Comparison of ENCODE assay signal across 25 cellular contexts in genomic region chr12:68632486-68632885, GRCh38. TPM values are rescaled to one million over a fixed set of nuclear protein-coding genes. Genes with fewer than 3 reads are reported as not detected.
DNase-seq lines count a peak whose midpoint lies in the region; ATAC-seq and TF ChIP-seq lines count a peak whose summit lies in the region.
"Had no signal": no experiment of that assay in that cellular context is flagged by ENCODE, and none has a peak within 500 bp of the region (broad histone marks: within the 10 kb centered on the region; RNA-seq: fewer than 3 reads in every experiment).

No MANE protein-coding gene starts in this region.

- CTCF ChIA-PET in CD8-positive, alpha-beta T cell (lab: Charles Lee), result interaction anchor here (0.9 kb wide), 1 partner anchor 11 kb away, joined by 3 read pairs; no protein-coding TSS in a partner anchor
- CTCF ChIA-PET in OCI-LY7 (lab: Charles Lee; ENCODE audit: unreplicated experiment), result no interaction called here

- no peak for ATAC-seq in CD8-positive, alpha-beta T cell
- no peak for ATAC-seq in activated naive CD8-positive, alpha-beta T cell treated with anti-CD3 and anti-CD28 coated beads, Interleukin-2, amount 50 U/mL, for 24 hours
- no peak for ATAC-seq in GM18861 (IDR thresholded peaks at IDR 0.05; ENCODE audit: unreplicated experiment)
- ATAC-seq: GM23338, sciatic nerve had no signal

- peaks cover 3% of the 10 kb centered on the region for H3K79me1 ChIP-seq in mesenchymal stem cell (replicated peaks; ENCODE audit: low read length, poor library complexity, severe bottlenecking)

- H2AFZ ChIP-seq in OCI-LY7 (ENCODE audit: low read length) (no peak overlapping the region), osteoblast (ENCODE audit: low read length) (no peak overlapping the region), mesenchymal stem cell (ENCODE audit: low read depth, low read length) (no peak overlapping the region)
- H2AFZ ChIP-seq: GM23338, neural progenitor cell, PC-9 had no signal

- H2BK15ac ChIP-seq in mesenchymal stem cell (ENCODE audit: low read depth, poor library complexity, severe bottlenecking), result no peak overlapping the region

- no peaks in the 10 kb centered on the region for H3K9me2 ChIP-seq in OCI-LY7 (ENCODE audit: insufficient read depth, low read length)

- H3K79me2 ChIP-seq in OCI-LY7 (ENCODE audit: insufficient read depth, low read depth, low read length), result peaks cover 100% of the 10 kb centered on the region
- peaks cover 100% of the 10 kb centered on the region for H3K79me2 ChIP-seq in osteoblast (ENCODE audit: insufficient read depth, low read length)

- H3K27me3 Mint-ChIP-seq in CD8-positive, alpha-beta T cell (ENCODE audit: low read depth), result no peaks in the 10 kb centered on the region
- no peaks in the 10 kb centered on the region for H3K27me3 Mint-ChIP-seq in activated naive CD8-positive, alpha-beta T cell treated with anti-CD3 and anti-CD28 coated beads, Interleukin-2, amount 50 U/mL, for 24 hours

- H3K4me2 ChIP-seq in OCI-LY7 (ENCODE audit: low read length) (peak overlapping the region; percentile 62), osteoblast (ENCODE audit: insufficient read depth, low read length) (no peak overlapping the region), mesenchymal stem cell (ENCODE audit: low read length, poor library complexity, severe bottlenecking) (no peak overlapping the region)
- H3K4me2 ChIP-seq: GM23338, neural progenitor cell, PC-9 had no signal

- no peak overlapping the region for H2BK120ac ChIP-seq in mesenchymal stem cell (ENCODE audit: low read depth, low read length)

- no peak overlapping the region for H4K8ac ChIP-seq in mesenchymal stem cell (ENCODE audit: low read length)

- H3K9me3 ChIP-seq in CD8-positive, alpha-beta T cell (ENCODE audit: low read length), result no peaks in the 10 kb centered on the region
- H3K9me3 ChIP-seq in OCI-LY7 (ENCODE audit: low read length), result peaks cover 12% of the 10 kb centered on the region
- H3K9me3 ChIP-seq in osteoblast (ENCODE audit: low read depth, low read length), result no peaks in the 10 kb centered on the region
- H3K9me3 ChIP-seq in mesenchymal stem cell (ENCODE audit: control insufficient read depth, low read length), result peaks cover 7% of the 10 kb centered on the region

- intact Hi-C loops in CD8-positive, alpha-beta T cell (cut with DNase I, micrococcal nuclease), result no loop called here
- intact Hi-C loops in OCI-LY7 (cut with micrococcal nuclease; ENCODE audit: unreplicated experiment), result no loop called here

- no peak overlapping the region for H3K4ac ChIP-seq in mesenchymal stem cell (ENCODE audit: low read depth in 1 of 2, low read length in 2 of 2)

- H3K4me3 ChIP-seq in CD8-positive, alpha-beta T cell (ENCODE audit: low read depth, low read length), result no peak overlapping the region
- no peak overlapping the region for H3K4me3 ChIP-seq in OCI-LY7 (ENCODE audit: low read depth, low read length, poor library complexity, severe bottlenecking)
- H3K4me3 ChIP-seq in osteoblast (ENCODE audit: insufficient read depth, low read length), result no peak overlapping the region
- H3K4me3 ChIP-seq in mesenchymal stem cell (ENCODE audit: insufficient read depth in 1 of 2, low read depth in 1 of 2, low read length in 2 of 2), result no peak overlapping the region
- H3K4me3 ChIP-seq: GM23338, neural progenitor cell, PC-9, thoracic aorta had no signal

- peak overlapping the region; percentile 32 for H3K4me3 Mint-ChIP-seq in CD8-positive, alpha-beta T cell
- no peak overlapping the region for H3K4me3 Mint-ChIP-seq in activated naive CD8-positive, alpha-beta T cell treated with anti-CD3 and anti-CD28 coated beads, Interleukin-2, amount 50 U/mL, for 24 hours
- H3K4me3 Mint-ChIP-seq: GM23338, neural progenitor cell had no signal

- no peak for DNase-seq in CD8-positive, alpha-beta T cell
- DNase-seq in OCI-LY7 (ENCODE audit: low spot score) (no peak), osteoblast (ENCODE audit: insufficient read length, low spot score, missing footprints) (no peak), foreskin melanocyte (no peak), mesenchymal stem cell (no peak)
- DNase-seq in activated naive CD8-positive, alpha-beta T cell treated with anti-CD3 and anti-CD28 coated beads, Interleukin-2, amount 50 U/mL, for 24 hours, result no peak
- no peak for DNase-seq in activated CD4-positive, alpha-beta T cell treated with anti-CD3 and anti-CD28 coated beads, Interleukin-2, amount 50 U/mL, for 1 hour
- DNase-seq: activated CD4-positive, alpha-beta T cell treated with anti-CD3 and anti-CD28 coated beads for 48 hours; activated CD8-positive, alpha-beta memory T cell treated with anti-CD3 and anti-CD28 coated beads, Interleukin-2, amount 50 U/mL, for 4 hours; activated gamma-delta T cell treated with Interleukin-2 at 50 U/mL for 16 hours; aorta; dermis blood vessel endothelial cell; DND-41; left colon; NCI-H1092; NCI-H2029 treated with DMSO at 0.1 percent for 48 hours; NCI-H446; PC-9; SHP77 treated with DMSO at 0.1 percent for 48 hours; T-helper 1 cell had no signal

- POLR2A ChIA-PET in CD8-positive, alpha-beta T cell (lab: Charles Lee), result interaction anchor here (0.8 to 1.7 kb wide), 2 partner anchors 10 to 20 kb away, joined by 3 to 6 read pairs; no protein-coding TSS in a partner anchor
- POLR2A ChIA-PET in OCI-LY7 (lab: Charles Lee), result interaction anchor here (0.6 to 1.9 kb wide), 6 partner anchors 10 to 1197 kb away, joined by 3 to 8 read pairs (median 5); no protein-coding TSS in a partner anchor

- H3K4me1 ChIP-seq in CD8-positive, alpha-beta T cell (ENCODE audit: insufficient read depth, low read length), result peaks cover 93% of the 10 kb centered on the region
- H3K4me1 ChIP-seq in OCI-LY7 (ENCODE audit: insufficient read depth, low read length, poor library complexity, severe bottlenecking) (peaks cover 92% of the 10 kb centered on the region), osteoblast (ENCODE audit: insufficient read depth, low read length) (peaks cover 35% of the 10 kb centered on the region), mesenchymal stem cell (ENCODE audit: control insufficient read depth, insufficient read depth, low read depth, low read length) (peaks cover 5% of the 10 kb centered on the region)

- peaks cover under 1% of the 10 kb centered on the region for H3K36me3 ChIP-seq in CD8-positive, alpha-beta T cell (ENCODE audit: insufficient read depth, low read length)
- H3K36me3 ChIP-seq in OCI-LY7 (ENCODE audit: insufficient read depth, low read length) (peaks cover 70% of the 10 kb centered on the region), osteoblast (ENCODE audit: insufficient read depth, low read length) (peaks cover 12% of the 10 kb centered on the region), mesenchymal stem cell (ENCODE audit: control insufficient read depth in 1 of 2, insufficient read depth in 2 of 2, low read depth in 1 of 2, low read length in 2 of 2) (peaks cover 10 to 24% of the 10 kb centered on the region in 2 experiments)
- H3K36me3 ChIP-seq: neural progenitor cell, thoracic aorta had no signal

- H3K4me1 Mint-ChIP-seq in CD8-positive, alpha-beta T cell (ENCODE audit: low read depth), result peaks cover 81% of the 10 kb centered on the region
- H3K4me1 Mint-ChIP-seq in activated naive CD8-positive, alpha-beta T cell treated with anti-CD3 and anti-CD28 coated beads, Interleukin-2, amount 50 U/mL, for 24 hours, result peaks cover 91% of the 10 kb centered on the region
- H3K4me1 Mint-ChIP-seq: GM23338 had no signal

- H3K18ac ChIP-seq in mesenchymal stem cell (ENCODE audit: low read depth in 1 of 2, low read length in 2 of 2), result no peak overlapping the region

- no peak overlapping the region for H3K14ac ChIP-seq in mesenchymal stem cell (ENCODE audit: low read length in 2 of 2)

- TF ChIP-seq CTCF in CD8-positive, alpha-beta T cell (IDR thresholded peaks at IDR 0.05), result no peak
- TF ChIP-seq CTCF in OCI-LY7 (conservative IDR thresholded peaks at IDR 0.05; ENCODE audit: low read length) (no peak), osteoblast (IDR thresholded peaks at IDR 0.05; ENCODE audit: extremely low read depth, low read depth, low read length) (no peak)

- no peak overlapping the region for H2BK5ac ChIP-seq in mesenchymal stem cell (ENCODE audit: low read depth, low read length, poor library complexity, severe bottlenecking)

- no TSS peak for BruUV-seq in OCI-LY7 (replicated peaks; lab: Mats Ljungman, UMichigan)

- peaks cover 36% of the 10 kb centered on the region for H4K20me1 ChIP-seq in OCI-LY7 (ENCODE audit: insufficient read depth, low read length)
- peaks cover 56% of the 10 kb centered on the region for H4K20me1 ChIP-seq in osteoblast (ENCODE audit: insufficient read depth, low read length)

- H4K91ac ChIP-seq in mesenchymal stem cell (ENCODE audit: low read length), result no peak overlapping the region

- H2BK12ac ChIP-seq in mesenchymal stem cell (ENCODE audit: low read length in 2 of 2), result no peak overlapping the region

- no peak overlapping the region for H3K23ac ChIP-seq in mesenchymal stem cell (ENCODE audit: low read length in 2 of 2)

- peak overlapping the region; percentile 45 for H3K27ac Mint-ChIP-seq in CD8-positive, alpha-beta T cell
- H3K27ac Mint-ChIP-seq in activated naive CD8-positive, alpha-beta T cell treated with anti-CD3 and anti-CD28 coated beads, Interleukin-2, amount 50 U/mL, for 24 hours, result peak overlapping the region; percentile 52
- H3K27ac Mint-ChIP-seq: GM23338, neural progenitor cell had no signal

- peaks cover 49% of the 10 kb centered on the region for H3K36me3 Mint-ChIP-seq in CD8-positive, alpha-beta T cell
- peaks cover 28% of the 10 kb centered on the region for H3K36me3 Mint-ChIP-seq in activated naive CD8-positive, alpha-beta T cell treated with anti-CD3 and anti-CD28 coated beads, Interleukin-2, amount 50 U/mL, for 24 hours (ENCODE audit: low read depth)

- H2AK5ac ChIP-seq in mesenchymal stem cell (ENCODE audit: low read length, severe bottlenecking), result no peak overlapping the region

- no peak overlapping the region for H3K27ac ChIP-seq in CD8-positive, alpha-beta T cell (ENCODE audit: low read depth, low read length)
- peak overlapping the region; percentile 62 for H3K27ac ChIP-seq in OCI-LY7 (ENCODE audit: low read depth, low read length, poor library complexity, severe bottlenecking)
- H3K27ac ChIP-seq in osteoblast (ENCODE audit: low read depth, low read length), result peak overlapping the region; percentile 58
- no peak overlapping the region for H3K27ac ChIP-seq in mesenchymal stem cell (ENCODE audit: low read length, poor library complexity, severe bottlenecking)
- H3K27ac ChIP-seq: neural progenitor cell, PC-9 had no signal

- H3K9ac ChIP-seq in mesenchymal stem cell (ENCODE audit: low read length), result no peak overlapping the region
- H3K9ac ChIP-seq: neural progenitor cell had no signal

- H3K9me3 Mint-ChIP-seq in CD8-positive, alpha-beta T cell, result no peaks in the 10 kb centered on the region
- peaks cover 2% of the 10 kb centered on the region for H3K9me3 Mint-ChIP-seq in activated naive CD8-positive, alpha-beta T cell treated with anti-CD3 and anti-CD28 coated beads, Interleukin-2, amount 50 U/mL, for 24 hours

- H3K27me3 ChIP-seq in CD8-positive, alpha-beta T cell (ENCODE audit: insufficient read depth, low read length), result no peaks in the 10 kb centered on the region
- H3K27me3 ChIP-seq in osteoblast (ENCODE audit: insufficient read depth, low read length) (no peaks in the 10 kb centered on the region), mesenchymal stem cell (ENCODE audit: control insufficient read depth in 1 of 2, insufficient read depth in 1 of 2, low read length in 2 of 2) (no peaks in the 10 kb centered on the region)
- H3K27me3 ChIP-seq: neural progenitor cell had no signal

RNA-seq across cellular contexts. Expression of gene RAP1B, which starts 21.8 kb away (rescaled TPM):
- 100 to 1,000 TPM; 299 TPM for total RNA-seq in CD8-positive, alpha-beta T cell
- 100 and 101 TPM in 2 replicates for total RNA-seq in OCI-LY7 (2014; rRNA removed; shearing (Covaris generic))
- total RNA-seq in OCI-LY7 (2022), result 164 and 166 TPM in 2 replicates
- 231 and 243 TPM in 2 replicates for total RNA-seq in osteoblast
- polyA plus RNA-seq in mesenchymal stem cell (2013, experiment 1 of 2), result 219 TPM
- polyA plus RNA-seq in mesenchymal stem cell (2013, experiment 2 of 2), result 229 TPM

RNA-seq across cellular contexts. Expression of gene NUP107, which starts 54.3 kb away (rescaled TPM):
- total RNA-seq in CD8-positive, alpha-beta T cell, result 10 to 100 TPM; 40.1 to 45.9 TPM
- 106 and 113 TPM in 2 replicates for total RNA-seq in OCI-LY7 (2014; rRNA removed; shearing (Covaris generic))
- total RNA-seq in OCI-LY7 (2022) (122 and 126 TPM in 2 replicates), osteoblast (34.5 and 43.8 TPM in 2 replicates)
- 19.4 TPM for polyA plus RNA-seq in mesenchymal stem cell (2013, experiment 1 of 2)
- 20.8 TPM for polyA plus RNA-seq in mesenchymal stem cell (2013, experiment 2 of 2)

Comparison
In these comparisons a context has a peak if more than half of its experiments do, and no peak if none do; other contexts are left out.
1. H3K27ac ChIP-seq: peak in OCI-LY7 (single experiment) and osteoblast (single experiment); none in CD8-positive, alpha-beta T cell (single experiment) and mesenchymal stem cell (single experiment).